In the genomic region with DNA sequence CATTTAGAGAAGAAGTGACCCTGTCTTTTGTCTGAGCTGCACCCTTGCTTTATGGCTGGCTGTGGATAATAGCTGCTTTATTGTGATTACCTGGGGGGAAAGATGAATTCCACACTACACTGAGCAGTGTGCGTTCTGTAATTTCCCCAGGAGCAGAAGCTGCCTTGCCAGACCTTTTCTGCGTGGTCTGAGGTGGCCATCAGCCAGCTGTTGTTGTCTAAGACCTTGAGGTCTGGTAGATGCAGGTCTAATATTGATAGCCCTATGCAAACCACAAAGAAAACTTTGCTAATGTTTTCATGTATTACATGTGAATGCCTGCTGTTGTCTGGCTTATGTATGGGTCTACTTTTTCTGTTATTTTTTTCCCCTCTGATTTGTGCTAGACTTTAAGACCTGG, we compare ENCODE assay signal across 29 cellular contexts.
"Had no signal": no experiment of that assay in that cellular context is flagged by ENCODE, and none has a peak within 500 bp of the region (broad histone marks: within the 10 kb centered on the region; RNA-seq: fewer than 3 reads in every experiment).

No MANE protein-coding gene starts in this region.

- ATAC-seq: activated CD4-positive, CD25-positive, alpha-beta regulatory T cell treated with anti-CD3 and anti-CD28 coated beads, Interleukin-2, amount 50 U/mL, for 24 hours; activated CD8-positive, alpha-beta T cell treated with anti-CD3 and anti-CD28 coated beads for 36 hours; activated T-cell treated with anti-CD3 and anti-CD28 coated beads, Interleukin-2, amount 50 U/mL, for 4 hours; activated T-helper 17 cell treated with anti-CD3 and anti-CD28 coated beads, Interleukin-2, amount 50 U/mL, for 72 hours; esophagus mucosa; gastrocnemius medialis; heart left ventricle; T-helper 17 cell had no signal

- H3K4me1 ChIP-seq: ascending aorta, breast epithelium, colonic mucosa, gastrocnemius medialis had no signal

- H3K27me3 ChIP-seq: ascending aorta, breast epithelium, cardiac muscle cell, colonic mucosa, gastrocnemius medialis, heart left ventricle had no signal

- DNase-seq: activated B cell treated with CpG ODN at 0.5 μM for 24 hours; activated CD4-positive, alpha-beta T cell treated with anti-CD3 and anti-CD28 coated beads for 48 hours; activated CD4-positive, alpha-beta T cell treated with anti-CD3 and anti-CD28 coated beads, Interleukin-2, amount 50 U/mL, for 1 hour; activated CD4-positive, alpha-beta T cell treated with anti-CD3 and anti-CD28 coated beads, Interleukin-2, amount 50 U/mL, for 48 hours; activated CD8-positive, alpha-beta memory T cell treated with anti-CD3 and anti-CD28 coated beads for 24 hours; activated CD8-positive, alpha-beta T cell treated with anti-CD3 and anti-CD28 coated beads for 36 hours; activated effector memory CD4-positive, alpha-beta T cell treated with Interleukin-2 at 50 U/mL for 16 hours; activated gamma-delta T cell treated with Interleukin-2 at 50 U/mL for 16 hours; activated naive CD4-positive, alpha-beta T cell treated with anti-CD3 and anti-CD28 coated beads, Interleukin-2, amount 50 U/mL, for 16 hours; activated naive CD4-positive, alpha-beta T cell treated with Interleukin-2 at 50 U/mL for 16 hours; activated T-cell treated with anti-CD3 and anti-CD28 coated beads, Interleukin-2, amount 50 U/mL, for 4 hours; central memory CD4-positive, alpha-beta T cell; cerebellar nuclear complex; colonic mucosa; effector CD8-positive, alpha-beta T cell; foreskin fibroblast; gastrocnemius medialis; glutamatergic neuron; heart left ventricle; T-helper 17 cell; T1000; WERI-Rb-1 had no signal

- H3K27ac ChIP-seq: ascending aorta, breast epithelium, cardiac muscle cell, colonic mucosa, epithelial cell of prostate, gastrocnemius medialis, heart left ventricle, WERI-Rb-1 had no signal

- H3K9me3 ChIP-seq: ascending aorta, breast epithelium, colonic mucosa, gastrocnemius medialis, heart left ventricle had no signal

- H3K36me3 ChIP-seq: breast epithelium, cardiac muscle cell, colonic mucosa, gastrocnemius medialis, WERI-Rb-1 had no signal

- H3K4me3 ChIP-seq: ascending aorta, breast epithelium, cardiac muscle cell, colonic mucosa, gastrocnemius medialis, heart left ventricle had no signal
